Comparison of ENCODE assay signal across 8 cellular contexts in the genomic region with DNA sequence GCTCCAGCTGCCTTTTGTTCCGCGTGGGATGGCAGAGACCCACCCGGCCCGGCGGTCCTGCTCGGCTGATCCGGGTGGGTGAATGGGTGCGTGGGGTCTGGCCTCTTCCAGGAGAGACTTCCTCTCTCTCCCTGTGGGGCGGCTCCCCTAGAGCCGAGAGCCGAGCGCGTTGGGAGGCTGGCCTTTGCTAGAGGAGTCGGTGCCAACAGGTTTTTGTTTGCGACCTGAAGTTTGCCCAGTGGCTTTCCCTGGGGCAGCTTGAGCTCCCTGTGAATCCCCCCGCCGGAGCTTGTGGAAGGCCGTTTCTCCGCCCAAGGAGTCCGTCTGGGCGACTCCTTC. TPM values are rescaled to one million over a fixed set of nuclear protein-coding genes. Genes with fewer than 3 reads are reported as not detected.
DNase-seq lines count a peak whose midpoint lies in the region; ATAC-seq and TF ChIP-seq lines count a peak whose summit lies in the region.

No MANE protein-coding gene starts in this region.

- no peak for TF ChIP-seq CTCF in endodermal cell (conservative IDR thresholded peaks at IDR 0.05)
- no peak for TF ChIP-seq CTCF in mucosa of descending colon (IDR thresholded peaks at IDR 0.05)
- TF ChIP-seq CTCF in upper lobe of left lung (IDR thresholded peaks at IDR 0.05): no peak

- intact Hi-C loops in mucosa of descending colon (cut with DNase I, micrococcal nuclease): no loop called here

- H3K4me1 ChIP-seq in endodermal cell (ENCODE audit: control insufficient read depth, insufficient read depth, low read length) (no peaks in the 10 kb centered on the region), mucosa of descending colon (ENCODE audit: low read depth) (no peaks in the 10 kb centered on the region), upper lobe of left lung (peaks cover 29 to 34% (median 33%) of the 10 kb centered on the region in 4 donors)

- ATAC-seq in SK-N-SH treated with all-trans-retinoic acid at 6 μM for 48 hours: peak; percentile 66
- peak; percentile 48 for ATAC-seq in mucosa of descending colon
- peak; percentile 6 to 35 for ATAC-seq in upper lobe of left lung (ENCODE audit: low FRiP score in 2 of 2)
- no peak for ATAC-seq in GM18861 (IDR thresholded peaks at IDR 0.05; ENCODE audit: unreplicated experiment)

- H3K9ac ChIP-seq in endodermal cell (ENCODE audit: extremely low read depth, low read length, poor library complexity, severe bottlenecking): peak overlapping the region; percentile 72

- no peak for DNase-seq in activated naive CD4-positive, alpha-beta T cell treated with Interleukin-2 at 50 U/mL for 16 hours
- DNase-seq in endodermal cell (peak; percentile 79), mucosa of descending colon (peak; percentile 46 to 72 (median 68)), upper lobe of left lung (peak; percentile 32 to 76), cortex of kidney (lab: John Stamatoyannopoulos, UW) (no peak)

- TF ChIP-seq POLR2A in upper lobe of left lung (IDR thresholded peaks at IDR 0.05): no peak

- H3K27me3 ChIP-seq in endodermal cell (ENCODE audit: control insufficient read depth, insufficient read depth, low read length, poor library complexity, severe bottlenecking) (no peaks in the 10 kb centered on the region), upper lobe of left lung (peaks cover 0 to 4% (median 0%) of the 10 kb centered on the region in 4 donors)

- no peaks in the 10 kb centered on the region for H3K9me3 Mint-ChIP-seq in activated naive CD4-positive, alpha-beta T cell treated with anti-CD3 and anti-CD28 coated beads, Interleukin-2, amount 50 U/mL, for 24 hours
- no peaks in the 10 kb centered on the region for H3K9me3 Mint-ChIP-seq in endodermal cell

- peak overlapping the region; percentile 12 for H3K27ac Mint-ChIP-seq in activated naive CD4-positive, alpha-beta T cell treated with anti-CD3 and anti-CD28 coated beads, Interleukin-2, amount 50 U/mL, for 24 hours
- peak overlapping the region; percentile 5 for H3K27ac Mint-ChIP-seq in endodermal cell

- no peaks in the 10 kb centered on the region for H3K27me3 Mint-ChIP-seq in activated naive CD4-positive, alpha-beta T cell treated with anti-CD3 and anti-CD28 coated beads, Interleukin-2, amount 50 U/mL, for 24 hours
- no peaks in the 10 kb centered on the region for H3K27me3 Mint-ChIP-seq in endodermal cell (ENCODE audit: insufficient read depth)

- peak overlapping the region; percentile 90 for H3K4me3 Mint-ChIP-seq in activated naive CD4-positive, alpha-beta T cell treated with anti-CD3 and anti-CD28 coated beads, Interleukin-2, amount 50 U/mL, for 24 hours
- peak overlapping the region; percentile 88 for H3K4me3 Mint-ChIP-seq in endodermal cell

- H3K36me3 ChIP-seq in endodermal cell (ENCODE audit: control insufficient read depth, insufficient read depth, low read length) (peaks cover 4% of the 10 kb centered on the region), mucosa of descending colon (ENCODE audit: low read depth) (no peaks in the 10 kb centered on the region), upper lobe of left lung (no peaks in the 10 kb centered on the region)

- no peak for TF ChIP-seq EP300 in upper lobe of left lung (IDR thresholded peaks at IDR 0.05)

- no peaks in the 10 kb centered on the region for H3K36me3 Mint-ChIP-seq in activated naive CD4-positive, alpha-beta T cell treated with anti-CD3 and anti-CD28 coated beads, Interleukin-2, amount 50 U/mL, for 24 hours
- H3K36me3 Mint-ChIP-seq in endodermal cell (ENCODE audit: low read depth): peaks cover 8% of the 10 kb centered on the region

- H3K4me1 Mint-ChIP-seq in activated naive CD4-positive, alpha-beta T cell treated with anti-CD3 and anti-CD28 coated beads, Interleukin-2, amount 50 U/mL, for 24 hours: peaks cover 5% of the 10 kb centered on the region
- H3K4me1 Mint-ChIP-seq in endodermal cell: peaks cover 15% of the 10 kb centered on the region

- no peak overlapping the region for H3K27ac ChIP-seq in endodermal cell (ENCODE audit: low read depth, low read length)
- peak overlapping the region; percentile 90 to 94 (median 92) for H3K27ac ChIP-seq in upper lobe of left lung

- H3K4me3 ChIP-seq in endodermal cell (ENCODE audit: low read length) (peak overlapping the region; percentile 94), mucosa of descending colon (peak overlapping the region; percentile 85), upper lobe of left lung (peak overlapping the region; percentile 97 to 100 (median 98))

- 3% methylated on average over 13 to 21 of the region's 21 CpGs for WGBS in endodermal cell (ENCODE audit: insufficient coverage in 1 of 2, insufficient read length in 1 of 2), 2 experiments
- WGBS in upper lobe of left lung, 2 donors: 9 to 40% methylated on average over 2 to 14 of the region's 21 CpGs

- H3K9me3 ChIP-seq in endodermal cell (ENCODE audit: control insufficient read depth, low read length): no peaks in the 10 kb centered on the region
- no peaks in the 10 kb centered on the region for H3K9me3 ChIP-seq in mucosa of descending colon
- no peaks in the 10 kb centered on the region for H3K9me3 ChIP-seq in upper lobe of left lung

TF ChIP-seq in SK-N-SH treated with all-trans-retinoic acid at 6 μM for 48 hours, 23 proteins besides CTCF, POLR2A, EP300 and RAD21:
- TF ChIP-seq SNAI2 (CRISPR knock-in tag; IDR thresholded peaks at IDR 0.05): no peak
- no peak for TF ChIP-seq TCF4 (CRISPR knock-in tag; IDR thresholded peaks at IDR 0.05; ENCODE audit: borderline replicate concordance)
- TF ChIP-seq, protein P1, sequence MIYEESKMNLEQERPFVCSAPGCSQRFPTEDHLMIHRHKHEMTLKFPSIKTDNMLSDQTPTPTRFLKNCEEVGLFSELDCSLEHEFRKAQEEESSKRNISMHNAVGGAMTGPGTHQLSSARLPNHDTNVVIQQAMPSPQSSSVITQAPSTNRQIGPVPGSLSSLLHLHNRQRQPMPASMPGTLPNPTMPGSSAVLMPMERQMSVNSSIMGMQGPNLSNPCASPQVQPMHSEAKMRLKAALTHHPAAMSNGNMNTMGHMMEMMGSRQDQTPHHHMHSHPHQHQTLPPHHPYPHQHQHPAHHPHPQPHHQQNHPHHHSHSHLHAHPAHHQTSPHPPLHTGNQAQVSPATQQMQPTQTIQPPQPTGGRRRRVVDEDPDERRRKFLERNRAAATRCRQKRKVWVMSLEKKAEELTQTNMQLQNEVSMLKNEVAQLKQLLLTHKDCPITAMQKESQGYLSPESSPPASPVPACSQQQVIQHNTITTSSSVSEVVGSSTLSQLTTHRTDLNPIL (CRISPR knock-in tag; IDR thresholded peaks at IDR 0.05; ENCODE audit: low read depth): no peak
- TF ChIP-seq, protein P2, sequence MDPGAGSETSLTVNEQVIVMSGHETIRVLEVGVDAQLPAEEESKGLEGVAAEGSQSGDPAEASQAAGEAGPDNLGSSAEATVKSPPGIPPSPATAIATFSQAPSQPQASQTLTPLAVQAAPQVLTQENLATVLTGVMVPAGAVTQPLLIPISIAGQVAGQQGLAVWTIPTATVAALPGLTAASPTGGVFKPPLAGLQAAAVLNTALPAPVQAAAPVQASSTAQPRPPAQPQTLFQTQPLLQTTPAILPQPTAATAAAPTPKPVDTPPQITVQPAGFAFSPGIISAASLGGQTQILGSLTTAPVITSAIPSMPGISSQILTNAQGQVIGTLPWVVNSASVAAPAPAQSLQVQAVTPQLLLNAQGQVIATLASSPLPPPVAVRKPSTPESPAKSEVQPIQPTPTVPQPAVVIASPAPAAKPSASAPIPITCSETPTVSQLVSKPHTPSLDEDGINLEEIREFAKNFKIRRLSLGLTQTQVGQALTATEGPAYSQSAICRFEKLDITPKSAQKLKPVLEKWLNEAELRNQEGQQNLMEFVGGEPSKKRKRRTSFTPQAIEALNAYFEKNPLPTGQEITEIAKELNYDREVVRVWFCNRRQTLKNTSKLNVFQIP (CRISPR knock-in tag; IDR thresholded peaks at IDR 0.05; ENCODE audit: borderline replicate concordance, low read depth): no peak
- TF ChIP-seq ZNF8 (CRISPR knock-in tag; IDR thresholded peaks at IDR 0.05): no peak
- TF ChIP-seq, protein P3, sequence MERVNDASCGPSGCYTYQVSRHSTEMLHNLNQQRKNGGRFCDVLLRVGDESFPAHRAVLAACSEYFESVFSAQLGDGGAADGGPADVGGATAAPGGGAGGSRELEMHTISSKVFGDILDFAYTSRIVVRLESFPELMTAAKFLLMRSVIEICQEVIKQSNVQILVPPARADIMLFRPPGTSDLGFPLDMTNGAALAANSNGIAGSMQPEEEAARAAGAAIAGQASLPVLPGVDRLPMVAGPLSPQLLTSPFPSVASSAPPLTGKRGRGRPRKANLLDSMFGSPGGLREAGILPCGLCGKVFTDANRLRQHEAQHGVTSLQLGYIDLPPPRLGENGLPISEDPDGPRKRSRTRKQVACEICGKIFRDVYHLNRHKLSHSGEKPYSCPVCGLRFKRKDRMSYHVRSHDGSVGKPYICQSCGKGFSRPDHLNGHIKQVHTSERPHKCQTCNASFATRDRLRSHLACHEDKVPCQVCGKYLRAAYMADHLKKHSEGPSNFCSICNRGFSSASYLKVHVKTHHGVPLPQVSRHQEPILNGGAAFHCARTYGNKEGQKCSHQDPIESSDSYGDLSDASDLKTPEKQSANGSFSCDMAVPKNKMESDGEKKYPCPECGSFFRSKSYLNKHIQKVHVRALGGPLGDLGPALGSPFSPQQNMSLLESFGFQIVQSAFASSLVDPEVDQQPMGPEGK (CRISPR knock-in tag; IDR thresholded peaks at IDR 0.05; ENCODE audit: borderline replicate concordance): no peak

RNA-seq across cellular contexts. Expression of a gene that starts 1.0 kb away (rescaled TPM):
- total RNA-seq in endodermal cell: 10 to 100 TPM; 46.0 to 50.9 TPM
- polyA plus RNA-seq in endodermal cell (2013, experiment 1 of 2): 27.7 TPM
- polyA plus RNA-seq in endodermal cell (2013, experiment 2 of 2): 29.1 TPM
- 10 to 100 TPM; 32.6 to 75.8 (median 45.0) TPM for total RNA-seq in mucosa of descending colon
- total RNA-seq in upper lobe of left lung: 10 to 100 TPM; 26.3 to 64.5 (median 47.9) TPM

Comparison
In these comparisons a context has a peak if more than half of its experiments do, and no peak if none do; other contexts are left out.
1. DNase-seq: peak in endodermal cell (single experiment), mucosa of descending colon (3 of 3) and upper lobe of left lung (2 of 2); none in activated naive CD4-positive, alpha-beta T cell treated with Interleukin-2 at 50 U/mL for 16 hours (single experiment) and cortex of kidney (single experiment).
2. Peak in every context shown above with its lines, with median percentiles within 50 percentile points of each other: H3K4me3 ChIP-seq.